7 cellular contexts compared by ENCODE assay signal in the genomic region with DNA sequence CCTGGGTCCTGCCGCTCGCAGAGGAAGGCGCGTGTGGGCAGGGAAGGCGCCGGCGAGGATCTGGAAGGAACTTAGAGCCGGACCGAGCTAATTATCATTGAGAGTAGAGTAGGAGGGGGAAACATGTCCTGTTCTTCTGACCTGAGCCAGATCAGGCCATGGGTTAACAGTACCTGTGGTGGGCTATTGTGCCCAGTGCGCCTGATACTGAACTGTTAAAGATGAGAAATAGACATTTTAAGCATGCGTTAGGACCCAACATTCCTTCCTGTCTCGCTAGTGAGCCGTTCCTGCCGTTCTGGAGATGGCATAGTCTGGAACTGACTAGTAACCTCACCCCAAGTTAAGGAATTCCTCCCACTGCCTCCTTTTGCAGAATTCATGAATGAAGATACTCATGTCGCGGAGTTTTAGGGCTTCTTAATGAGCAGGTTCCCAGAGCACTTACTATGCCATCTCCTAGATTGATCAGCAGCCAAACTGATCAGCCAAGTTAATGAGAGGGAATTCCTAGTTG. TPM values are rescaled to one million over a fixed set of nuclear protein-coding genes. Genes with fewer than 3 reads are reported as not detected.
DNase-seq lines count a peak whose midpoint lies in the region; ATAC-seq, FAIRE-seq and TF ChIP-seq lines count a peak whose summit lies in the region.

No MANE protein-coding gene starts in this region.

- H3K4me1 Mint-ChIP-seq in activated T-helper 2 cell treated with anti-CD3 and anti-CD28 coated beads, Interferon-gamma antibody, Interleukin-2, Interleukin-4, amounts not matched to agents 10 μg/mL and 5 μg/mL and 100 μg/mL, durations not matched to agents 14 hours and 24 hours and 36 hours (ENCODE audit: low read depth) = peaks cover 38% of the 10 kb centered on the region

- intact Hi-C loops in activated T-helper 2 cell treated with anti-CD3 and anti-CD28 coated beads, Interferon-gamma antibody, Interleukin-2, Interleukin-4, amounts not matched to agents 10 μg/mL and 5 μg/mL and 100 μg/mL, durations not matched to agents 14 hours and 24 hours and 36 hours (cut with micrococcal nuclease) = loop anchor here (2.0 kb wide), 2 partner anchors 304 to 414 kb away; a partner anchor contains a TSS
- intact Hi-C loops in kidney (cut with DNase I) = no loop called here

- ATAC-seq in GM18499 (IDR thresholded peaks at IDR 0.05; ENCODE audit: insufficient read depth, unreplicated experiment) (peak; percentile 7), HG03378 (IDR thresholded peaks at IDR 0.05; ENCODE audit: unreplicated experiment) (peak; percentile 0)

- H3K36me3 Mint-ChIP-seq in activated T-helper 2 cell treated with anti-CD3 and anti-CD28 coated beads, Interferon-gamma antibody, Interleukin-2, Interleukin-4, amounts not matched to agents 10 μg/mL and 5 μg/mL and 100 μg/mL, durations not matched to agents 14 hours and 24 hours and 36 hours (ENCODE audit: low read depth) = peaks cover 28% of the 10 kb centered on the region

- TF ChIP-seq POLR2A in suprapubic skin (IDR thresholded peaks at IDR 0.05) = no peak

- H3K9me3 Mint-ChIP-seq in activated T-helper 2 cell treated with anti-CD3 and anti-CD28 coated beads, Interferon-gamma antibody, Interleukin-2, Interleukin-4, amounts not matched to agents 10 μg/mL and 5 μg/mL and 100 μg/mL, durations not matched to agents 14 hours and 24 hours and 36 hours = no peaks in the 10 kb centered on the region

- H3K36me3 ChIP-seq in kidney (ENCODE audit: control insufficient read depth in 1 of 2, insufficient read depth in 2 of 2, low read length in 2 of 2) (peaks cover 18 to 23% of the 10 kb centered on the region in 2 donors), suprapubic skin (peaks cover 28% of the 10 kb centered on the region)

- H3K4me3 ChIP-seq in kidney (ENCODE audit: low read length in 2 of 2) (peak overlapping the region; percentile 61 to 88), suprapubic skin (peak overlapping the region; percentile 95)

- FAIRE-seq in kidney (lab: Jason Lieb, UNC) = no peak

- 4% methylated on average over 16 of the region's 16 CpGs for WGBS in suprapubic skin

- TF ChIP-seq CTCF in kidney (IDR thresholded peaks at IDR 0.05; ENCODE audit: borderline replicate concordance, extremely low read depth, insufficient read depth) (no peak), suprapubic skin (IDR thresholded peaks at IDR 0.05) (no peak)

- H3K9ac ChIP-seq in kidney (ENCODE audit: low read length in 2 of 2) = peak overlapping the region; percentile 34 to 81

- H3K27ac ChIP-seq in kidney (ENCODE audit: low read depth in 2 of 2, low read length in 2 of 2) = peak overlapping the region in 1 of 2 donors; percentile 78
- H3K27ac ChIP-seq in suprapubic skin = peak overlapping the region; percentile 90

- no peak for TF ChIP-seq EP300 in suprapubic skin (IDR thresholded peaks at IDR 0.05)

- no peaks in the 10 kb centered on the region for H3K9me3 ChIP-seq in kidney (ENCODE audit: control insufficient read depth in 1 of 2, low read length in 2 of 2)
- no peaks in the 10 kb centered on the region for H3K9me3 ChIP-seq in suprapubic skin

- H3K27ac Mint-ChIP-seq in activated T-helper 2 cell treated with anti-CD3 and anti-CD28 coated beads, Interferon-gamma antibody, Interleukin-2, Interleukin-4, amounts not matched to agents 10 μg/mL and 5 μg/mL and 100 μg/mL, durations not matched to agents 14 hours and 24 hours and 36 hours = peak overlapping the region; percentile 64

- H3K4me3 Mint-ChIP-seq in activated T-helper 2 cell treated with anti-CD3 and anti-CD28 coated beads, Interferon-gamma antibody, Interleukin-2, Interleukin-4, amounts not matched to agents 10 μg/mL and 5 μg/mL and 100 μg/mL, durations not matched to agents 14 hours and 24 hours and 36 hours (ENCODE audit: low read depth) = peak overlapping the region; percentile 90

- no peaks in the 10 kb centered on the region for H3K27me3 ChIP-seq in suprapubic skin

- H3K27me3 Mint-ChIP-seq in activated T-helper 2 cell treated with anti-CD3 and anti-CD28 coated beads, Interferon-gamma antibody, Interleukin-2, Interleukin-4, amounts not matched to agents 10 μg/mL and 5 μg/mL and 100 μg/mL, durations not matched to agents 14 hours and 24 hours and 36 hours (ENCODE audit: low read depth) = no peaks in the 10 kb centered on the region

- H3K4me1 ChIP-seq in kidney (ENCODE audit: control insufficient read depth in 1 of 2, insufficient read depth in 1 of 2, low read depth in 1 of 2, low read length in 2 of 2) = peaks cover 6% of the 10 kb centered on the region in 2 donors
- peaks cover 20% of the 10 kb centered on the region for H3K4me1 ChIP-seq in suprapubic skin

- DNase-seq in activated T-helper 2 cell treated with anti-CD3 and anti-CD28 coated beads, Interferon-gamma antibody, Interleukin-2, Interleukin-4, amounts not matched to agents 10 μg/mL and 5 μg/mL and 100 μg/mL, durations not matched to agents 14 hours and 24 hours and 36 hours (ENCODE audit: low spot score) = no peak
- DNase-seq in kidney (no peak), suprapubic skin (ENCODE audit: low spot score in 2 of 2) (no peak), NCI-H187 treated with DMSO at 0.1 percent for 48 hours (lab: John Stamatoyannopoulos, UW) (no peak), occipital lobe (lab: John Stamatoyannopoulos, UW) (no peak)

RNA-seq across cellular contexts. Expression of a gene that starts 0.9 kb away (rescaled TPM):
- total RNA-seq in activated T-helper 2 cell treated with anti-CD3 and anti-CD28 coated beads, Interferon-gamma antibody, Interleukin-2, Interleukin-4, amounts not matched to agents 10 μg/mL and 5 μg/mL and 100 μg/mL, durations not matched to agents 14 hours and 24 hours and 36 hours = 37.4 and 39.1 TPM in 2 replicates
- total RNA-seq in kidney (31.1 TPM), suprapubic skin (10 to 100 TPM; 43.0 to 71.0 (median 57.6) TPM), occipital lobe (102 TPM)
- 9.5 TPM for polyA plus RNA-seq in kidney (ENCODE audit: insufficient read depth, low read depth, low replicate concordance)

RNA-seq across cellular contexts. Expression of a gene that starts 35.2 kb away (rescaled TPM):
- not detected in 2 replicates for total RNA-seq in activated T-helper 2 cell treated with anti-CD3 and anti-CD28 coated beads, Interferon-gamma antibody, Interleukin-2, Interleukin-4, amounts not matched to agents 10 μg/mL and 5 μg/mL and 100 μg/mL, durations not matched to agents 14 hours and 24 hours and 36 hours
- total RNA-seq in kidney = not detected
- polyA plus RNA-seq in kidney (ENCODE audit: insufficient read depth, low read depth, low replicate concordance) = not detected
- total RNA-seq in suprapubic skin = under 1 TPM in 2 of 4 donors, not detected in 2; 0.49 to 0.60 TPM
- 0.31 TPM for total RNA-seq in occipital lobe

RNA-seq across cellular contexts. Expression of a gene that starts 50.7 kb away (rescaled TPM):
- 85.8 and 86.5 TPM in 2 replicates for total RNA-seq in activated T-helper 2 cell treated with anti-CD3 and anti-CD28 coated beads, Interferon-gamma antibody, Interleukin-2, Interleukin-4, amounts not matched to agents 10 μg/mL and 5 μg/mL and 100 μg/mL, durations not matched to agents 14 hours and 24 hours and 36 hours
- total RNA-seq in kidney = 125 TPM
- polyA plus RNA-seq in kidney (ENCODE audit: insufficient read depth, low read depth, low replicate concordance) = 103 TPM
- 10 to 100 TPM; 37.7 to 50.4 (median 48.6) TPM for total RNA-seq in suprapubic skin
- total RNA-seq in occipital lobe = 26.4 TPM
